In the genomic region with DNA sequence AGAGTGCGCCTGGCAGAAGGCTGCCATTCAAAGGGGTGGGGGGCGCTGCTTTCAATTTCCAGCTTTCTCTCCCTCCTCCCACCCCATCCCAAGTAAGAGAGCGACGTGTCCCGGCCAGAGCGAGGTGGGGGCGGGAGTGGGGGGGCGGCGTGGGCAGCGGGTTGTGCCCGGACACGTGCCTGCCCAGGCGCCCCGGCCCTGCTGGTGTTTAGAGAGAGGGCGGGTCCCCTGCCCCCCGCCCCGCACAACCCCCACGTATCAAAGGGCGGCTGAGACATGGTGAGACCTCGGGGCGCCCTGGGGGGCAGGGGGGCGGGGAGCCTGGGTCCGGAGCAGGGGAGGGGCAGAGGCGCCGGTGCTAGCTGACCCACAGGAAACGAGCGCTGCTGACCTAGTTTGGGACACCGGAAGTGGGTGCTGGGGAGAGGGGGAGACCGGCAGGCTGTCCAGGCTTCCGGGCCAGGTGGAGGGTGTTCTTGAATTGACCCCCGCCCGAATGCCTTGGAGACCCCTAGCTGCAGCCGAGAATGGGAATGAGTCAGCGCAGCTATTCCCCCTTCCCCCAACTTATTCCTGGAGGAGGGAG, we compare ENCODE assay signal across 8 cellular contexts. TPM values are rescaled to one million over a fixed set of nuclear protein-coding genes. Genes with fewer than 3 reads are reported as not detected.
DNase-seq lines count a peak whose midpoint lies in the region; ATAC-seq and TF ChIP-seq lines count a peak whose summit lies in the region.

No MANE protein-coding gene starts in this region.

- TF ChIP-seq EP300 in SK-N-SH (IDR thresholded peaks at IDR 0.05; ENCODE audit: borderline replicate concordance in 1 of 2, low read depth in 1 of 2, low read length in 1 of 2): peak in 1 of 2 experiments; percentile 10; a peak in 1 of 4 replicates

- peak overlapping the region; percentile 82 for H3K4me3 Mint-ChIP-seq in chondrocyte (ENCODE audit: unreplicated experiment)
- peak overlapping the region; percentile 95 for H3K4me3 Mint-ChIP-seq in stimulated activated memory B cell treated with anti-CD40 and anti-IgM and Interleukin-4, amounts not matched to agents 10 μg/mL and 1 μg/mL and 100 μg/mL, for 72 hours

- no peaks in the 10 kb centered on the region for H3K9me3 Mint-ChIP-seq in chondrocyte (ENCODE audit: low read depth)
- H3K9me3 Mint-ChIP-seq in stimulated activated memory B cell treated with anti-CD40 and anti-IgM and Interleukin-4, amounts not matched to agents 10 μg/mL and 1 μg/mL and 100 μg/mL, for 72 hours: no peaks in the 10 kb centered on the region

- peaks cover 36% of the 10 kb centered on the region for H3K4me1 Mint-ChIP-seq in chondrocyte (ENCODE audit: low read depth)
- H3K4me1 Mint-ChIP-seq in stimulated activated memory B cell treated with anti-CD40 and anti-IgM and Interleukin-4, amounts not matched to agents 10 μg/mL and 1 μg/mL and 100 μg/mL, for 72 hours: peaks cover 67% of the 10 kb centered on the region

- no peaks in the 10 kb centered on the region for H3K36me3 Mint-ChIP-seq in chondrocyte (ENCODE audit: low read depth)
- peaks cover 2% of the 10 kb centered on the region for H3K36me3 Mint-ChIP-seq in stimulated activated memory B cell treated with anti-CD40 and anti-IgM and Interleukin-4, amounts not matched to agents 10 μg/mL and 1 μg/mL and 100 μg/mL, for 72 hours

- H3K4me1 ChIP-seq in SK-N-SH (ENCODE audit: control insufficient read depth in 1 of 2, insufficient read depth in 2 of 2, low read depth in 1 of 2, low read length in 1 of 2) (peaks cover 18 to 30% of the 10 kb centered on the region in 2 experiments), PC-3 (ENCODE audit: insufficient read depth, low read length) (peaks cover 57% of the 10 kb centered on the region)

- H3F3A ChIP-seq in SK-N-SH (replicated peaks; ENCODE audit: insufficient read depth) (peaks cover 27% of the 10 kb centered on the region), PC-3 (ENCODE audit: low read length, unreplicated experiment) (peaks cover 4% of the 10 kb centered on the region)

- POLR2A ChIA-PET in SK-N-SH (lab: Yijun Ruan, JAX): interaction anchor here (0.7 to 1.7 kb wide), 4 partner anchors 14 to 46 kb away, joined by 3 to 5 read pairs (median 4); no protein-coding TSS in a partner anchor
- POLR2A ChIA-PET in PC-3 (lab: Charles Lee; ENCODE audit: unreplicated experiment): interaction anchor here (0.7 kb wide), 1 partner anchor 30 kb away, joined by 8 read pairs; no protein-coding TSS in a partner anchor

- no peaks in the 10 kb centered on the region for H3K27me3 ChIP-seq in SK-N-SH (ENCODE audit: insufficient read depth)
- no peaks in the 10 kb centered on the region for H3K27me3 ChIP-seq in PC-3 (ENCODE audit: low read length)
- H3K27me3 ChIP-seq in layer of hippocampus (ENCODE audit: control insufficient read depth, insufficient read depth, low read length): no peaks in the 10 kb centered on the region

- H3K4me2 ChIP-seq in SK-N-SH (peak overlapping the region; percentile 100), PC-3 (ENCODE audit: low read length) (peak overlapping the region; percentile 98)

- H3K9ac ChIP-seq in SK-N-SH (peak overlapping the region; percentile 86), PC-3 (ENCODE audit: low read length) (peak overlapping the region; percentile 74)

- H3K27ac Mint-ChIP-seq in chondrocyte (ENCODE audit: unreplicated experiment): peak overlapping the region; percentile 96
- peak overlapping the region; percentile 84 for H3K27ac Mint-ChIP-seq in stimulated activated memory B cell treated with anti-CD40 and anti-IgM and Interleukin-4, amounts not matched to agents 10 μg/mL and 1 μg/mL and 100 μg/mL, for 72 hours

- H4K20me1 ChIP-seq in SK-N-SH (ENCODE audit: insufficient read depth) (peaks cover 2% of the 10 kb centered on the region; the same call in 1 of the 2 replicates), PC-3 (ENCODE audit: low read length) (0 out of 2 replicates have a peak, but pooled peaks cover 3% of the 10 kb centered on the region)

- ATAC-seq in SK-N-SH treated with all-trans-retinoic acid at 6 μM for 48 hours (no peak), PC-3 (peak; percentile 3; the same call in 1 of the 2 replicates)
- ATAC-seq in stimulated activated memory B cell treated with anti-CD40 and anti-IgM and Interleukin-4, amounts not matched to agents 10 μg/mL and 1 μg/mL and 100 μg/mL, for 72 hours: no peak

- intact Hi-C loops in PC-3 (cut with micrococcal nuclease): loop anchor here (2.0 kb wide), 2 partner anchors 47 to 81 kb away; partner anchors contain the start of gene ADAM15

- peaks cover 37% of the 10 kb centered on the region for H3K79me2 ChIP-seq in SK-N-SH (ENCODE audit: insufficient read depth)
- H3K79me2 ChIP-seq in PC-3 (ENCODE audit: low read length): peaks cover 63% of the 10 kb centered on the region

- TF ChIP-seq RAD21 in SK-N-SH (IDR thresholded peaks at IDR 0.05; ENCODE audit: low read length): no peak

- H3K27me3 Mint-ChIP-seq in chondrocyte (ENCODE audit: low read depth): no peaks in the 10 kb centered on the region
- H3K27me3 Mint-ChIP-seq in stimulated activated memory B cell treated with anti-CD40 and anti-IgM and Interleukin-4, amounts not matched to agents 10 μg/mL and 1 μg/mL and 100 μg/mL, for 72 hours: no peaks in the 10 kb centered on the region

- H2AFZ ChIP-seq in SK-N-SH (ENCODE audit: low read depth) (peak overlapping the region; percentile 70; the same call in 1 of the 2 replicates), PC-3 (ENCODE audit: low read length) (peak overlapping the region; percentile 61)

- CTCF ChIA-PET in SK-N-SH (lab: Yijun Ruan, JAX) (interaction anchor here (0.5 to 14.0 kb wide), 15 partner anchors 10 to 593 kb away, joined by 3 to 640 read pairs (median 4); partner anchors contain the start of genes ADAM15, CKS1B, FLAD1 and LENEP), PC-3 (lab: Charles Lee) (interaction anchor here (0.6 to 4.1 kb wide), 3 partner anchors 14 to 72 kb away, joined by 3 to 16 read pairs (median 5); partner anchors contain the start of gene PYGO2)

- no TSS peak for BruUV-seq in PC-3 (replicated peaks; lab: Mats Ljungman, UMichigan)

- DNase-seq in SK-N-SH: peak; percentile 80
- DNase-seq in PC-3: peak; percentile 59
- DNase-seq in chondrocyte (ENCODE audit: low spot score): no peak
- no peak for DNase-seq in NCI-H446 (lab: John Stamatoyannopoulos, UW)
- DNase-seq in NCI-H510A (lab: John Stamatoyannopoulos, UW): no peak

- no peaks in the 10 kb centered on the region for H3K9me2 ChIP-seq in SK-N-SH
- no peaks in the 10 kb centered on the region for H3K9me2 ChIP-seq in PC-3 (replicated peaks; ENCODE audit: low read length)

- H3K9me3 ChIP-seq in SK-N-SH (no peaks in the 10 kb centered on the region), PC-3 (ENCODE audit: low read length) (no peaks in the 10 kb centered on the region)

- TF ChIP-seq CTCF in SK-N-SH (IDR thresholded peaks at IDR 0.05) (no peak), PC-3 (conservative IDR thresholded peaks at IDR 0.05; ENCODE audit: low read depth, low read length) (no peak), chondrocyte (IDR thresholded peaks at IDR 0.05) (no peak)

- H3K4me3 ChIP-seq in SK-N-SH (ENCODE audit: low read depth in 2 of 2, low read length in 1 of 2) (peak overlapping the region; percentile 79 to 95), PC-3 (ENCODE audit: low read length) (peak overlapping the region; percentile 83)

- H3K36me3 ChIP-seq in SK-N-SH (replicated peaks in 1 of 2; ENCODE audit: control insufficient read depth in 1 of 2, insufficient read depth in 2 of 2, low read length in 1 of 2) (peaks cover 0 to 5% of the 10 kb centered on the region in 2 experiments), PC-3 (ENCODE audit: low read depth, low read length) (peaks cover 9% of the 10 kb centered on the region; the same call in 1 of the 2 replicates)

- H3K27ac ChIP-seq in SK-N-SH (ENCODE audit: low read depth in 2 of 2, low read length in 1 of 2) (peak overlapping the region; percentile 72 to 96), PC-3 (ENCODE audit: low read length) (peak overlapping the region; percentile 88), layer of hippocampus (ENCODE audit: low read depth, low read length) (peak overlapping the region; percentile 99)

- WGBS in SK-N-SH (ENCODE audit: low lambda C conversion rate): 2% methylated on average over 12 of the region's 34 CpGs

TF ChIP-seq in SK-N-SH, 30 proteins besides CTCF, POLR2A, EP300 and RAD21 (continues in another document):
- no peak for TF ChIP-seq SIN3A (IDR thresholded peaks at IDR 0.05; ENCODE audit: borderline replicate concordance, low read depth, low read length)
- TF ChIP-seq GABPA (IDR thresholded peaks at IDR 0.05; ENCODE audit: low read depth): peak; percentile 74

TF ChIP-seq in SK-N-SH treated with all-trans-retinoic acid at 6 μM for 48 hours, 23 proteins besides CTCF, POLR2A, EP300 and RAD21 (continues in another document):
- no peak for TF ChIP-seq TCF4 (CRISPR knock-in tag; IDR thresholded peaks at IDR 0.05; ENCODE audit: borderline replicate concordance)

RNA-seq across cellular contexts. Expression of gene ZBTB7B, which starts 1.3 kb away (rescaled TPM):
- 15.7 and 22.1 TPM in 2 replicates for polyA plus RNA-seq in SK-N-SH (2012; rRNA removed)
- polyA plus RNA-seq in SK-N-SH (2012; cell fraction: cytosol; rRNA removed): 5.6 and 9.5 TPM in 2 replicates
- 51.6 and 52.3 TPM in 2 replicates for polyA plus RNA-seq in SK-N-SH (2012; cell fraction: nucleus; rRNA removed)
- total RNA-seq in PC-3 (2014; rRNA removed) (39.7 and 59.1 TPM in 2 replicates), chondrocyte (34.8 to 42.9 TPM (median 41.1 TPM) in 3 replicates)

RNA-seq across cellular contexts. Expression of gene LENEP, which starts 10.5 kb away (rescaled TPM):
- polyA plus RNA-seq in SK-N-SH (2012; rRNA removed): 0.26 TPM in 1 of 2 replicates, not detected in the other
- not detected in 2 replicates for polyA plus RNA-seq in SK-N-SH (2012; cell fraction: cytosol; rRNA removed)
- polyA plus RNA-seq in SK-N-SH (2012; cell fraction: nucleus; rRNA removed): 0.13 and 0.40 TPM in 2 replicates
- not detected in 2 replicates for total RNA-seq in PC-3 (2014; rRNA removed)
- total RNA-seq in chondrocyte: 0.72 to 0.85 TPM in 2 of 3 replicates, not detected in the other

RNA-seq across cellular contexts. Expression of gene FLAD1, which starts 20.7 kb away (rescaled TPM):
- polyA plus RNA-seq in SK-N-SH (2012; rRNA removed): 50.8 and 56.2 TPM in 2 replicates
- 21.8 and 32.1 TPM in 2 replicates for polyA plus RNA-seq in SK-N-SH (2012; cell fraction: cytosol; rRNA removed)
- polyA plus RNA-seq in SK-N-SH (2012; cell fraction: nucleus; rRNA removed): 130 and 147 TPM in 2 replicates
- total RNA-seq in PC-3 (2014; rRNA removed) (58.5 and 84.0 TPM in 2 replicates), chondrocyte (23.0 to 30.8 TPM (median 28.7 TPM) in 3 replicates)

RNA-seq across cellular contexts. Expression of gene CKS1B, which starts 29.4 kb away (rescaled TPM):
- polyA plus RNA-seq in SK-N-SH (2012; rRNA removed): 256 and 308 TPM in 2 replicates
- 286 and 340 TPM in 2 replicates for polyA plus RNA-seq in SK-N-SH (2012; cell fraction: cytosol; rRNA removed)
- polyA plus RNA-seq in SK-N-SH (2012; cell fraction: nucleus; rRNA removed): 86.1 and 118 TPM in 2 replicates
- total RNA-seq in PC-3 (2014; rRNA removed): 330 and 390 TPM in 2 replicates
- total RNA-seq in chondrocyte: 23.2 to 34.0 TPM (median 26.8 TPM) in 3 replicates

RNA-seq across cellular contexts. Expression of gene DCST2, which starts 29.7 kb away (rescaled TPM):
- polyA plus RNA-seq in SK-N-SH (2012; rRNA removed): 0.76 and 1.1 TPM in 2 replicates
- polyA plus RNA-seq in SK-N-SH (2012; cell fraction: cytosol; rRNA removed): 0.13 and 0.31 TPM in 2 replicates
- polyA plus RNA-seq in SK-N-SH (2012; cell fraction: nucleus; rRNA removed): 8.7 and 9.6 TPM in 2 replicates
- total RNA-seq in PC-3 (2014; rRNA removed) (0.18 and 3.0 TPM in 2 replicates), chondrocyte (0.30 to 0.36 TPM (median 0.36 TPM) in 3 replicates)

Comparison
In these comparisons a context has a peak if more than half of its experiments do, and no peak if none do; other contexts are left out.
1. DNase-seq: peak in SK-N-SH (single experiment) and PC-3 (single experiment); none in chondrocyte (single experiment), NCI-H446 (0 of 2) and NCI-H510A (single experiment).
2. Peak in every context shown above with its lines, with median percentiles within 50 percentile points of each other: H3K27ac ChIP-seq.